In the genomic region with DNA sequence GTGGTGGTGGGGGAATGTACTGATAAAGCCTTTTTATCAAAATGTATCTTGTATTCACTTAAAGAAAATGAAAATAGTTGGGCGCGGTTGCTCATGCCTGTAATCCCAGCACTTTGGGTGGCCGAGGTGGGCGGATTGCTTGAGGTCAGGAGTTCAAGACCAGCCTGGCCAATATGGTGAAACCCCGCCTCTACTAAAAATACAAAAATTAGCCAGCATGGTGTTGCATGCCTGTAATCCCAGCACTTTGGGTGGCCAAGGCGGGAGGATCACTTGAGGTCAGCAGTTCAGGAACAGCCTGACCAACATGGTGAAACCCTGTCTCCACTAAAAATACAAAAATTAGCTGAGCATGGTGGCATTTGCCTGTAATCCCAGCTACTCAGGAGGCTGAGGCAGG, we compare ENCODE assay signal across 3 cellular contexts.
DNase-seq lines count a peak whose midpoint lies in the region; ATAC-seq lines count a peak whose summit lies in the region.
"Not testable (repeated sequence)": the region's sequence is repeated elsewhere in the genome, so short reads cannot be mapped to it uniquely, and the experiment has no call there.

No MANE protein-coding gene starts in this region.

- not testable (repeated sequence) for H3K4me3 ChIP-seq in SJCRH30, SJSA1

- not testable (repeated sequence) for H3K27me3 ChIP-seq in SJCRH30; SJSA1 (replicated peaks)

- not testable (repeated sequence) for H3K9me3 ChIP-seq in SJCRH30 (replicated peaks); SJSA1 (replicated peaks)

- peak; percentile 56 to 62 for DNase-seq in SJCRH30
- peak; percentile 66 to 79 for DNase-seq in SJSA1 (ENCODE audit: low read depth in 1 of 2, low spot score in 2 of 2)
- DNase-seq in sciatic nerve (ENCODE audit: low spot score) = not testable (repeated sequence)

- H3K4me1 ChIP-seq in SJCRH30 (peaks cover 10% of the 10 kb centered on the region), SJSA1 (replicated peaks) (peaks cover 34% of the 10 kb centered on the region)

- H3K36me3 ChIP-seq in SJCRH30, SJSA1: not testable (repeated sequence)

- intact Hi-C loops in sciatic nerve (cut with DNase I) = not testable (repeated sequence)

- H3K27ac ChIP-seq in SJCRH30 (peak overlapping the region; percentile 32; the same call in 1 of the 2 replicates), SJSA1 (peak overlapping the region; percentile 57)

- ATAC-seq in sciatic nerve = peak; percentile 63
